ENCODE assay signal across 11 cellular contexts in the genomic region with DNA sequence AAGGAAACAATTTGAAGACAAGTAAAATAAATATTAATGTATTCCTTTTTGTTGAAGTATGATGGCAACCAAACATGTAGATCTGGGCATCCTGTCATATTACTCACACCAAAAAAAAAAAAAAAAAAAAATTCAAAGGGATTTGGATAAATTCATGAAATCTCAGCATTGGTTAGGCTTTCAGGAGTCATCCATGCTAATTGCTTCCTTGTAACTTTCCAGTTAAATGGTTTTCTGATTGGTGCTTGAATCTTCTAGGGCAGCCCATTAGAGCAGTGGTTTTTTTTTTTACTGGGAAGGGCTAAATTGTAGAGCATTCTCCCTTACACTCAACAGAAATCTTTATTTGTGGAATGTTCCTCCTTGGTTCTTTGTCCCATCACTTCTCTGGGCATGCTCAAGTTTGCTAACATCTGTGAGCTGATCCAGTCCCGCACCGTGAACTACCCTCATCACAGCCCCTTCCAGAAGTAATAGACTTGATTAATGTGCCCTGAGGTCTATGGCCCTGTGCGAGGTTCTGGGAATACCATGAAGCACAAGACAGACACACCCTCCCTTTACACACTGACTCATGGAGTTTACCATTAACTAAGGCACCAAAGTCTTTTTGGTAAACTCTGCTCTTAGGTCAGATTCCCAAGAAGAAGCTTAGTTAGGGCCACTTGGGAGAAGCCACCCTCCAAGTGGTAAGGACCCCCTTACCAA. TPM values are rescaled to one million over a fixed set of nuclear protein-coding genes. Genes with fewer than 3 reads are reported as not detected.
DNase-seq lines count a peak whose midpoint lies in the region; ATAC-seq, FAIRE-seq and TF ChIP-seq lines count a peak whose summit lies in the region.
"Had no signal": no experiment of that assay in that cellular context is flagged by ENCODE, and none has a peak within 500 bp of the region (broad histone marks: within the 10 kb centered on the region; RNA-seq: fewer than 3 reads in every experiment).

No MANE protein-coding gene starts in this region.

- H3K9me3 ChIP-seq in A549: no peaks in the 10 kb centered on the region

- H3K4me3 ChIP-seq in A549: peak overlapping the region; percentile 7; the same call in 1 of the 3 replicates
- H3K4me3 ChIP-seq in astrocyte of the spinal cord (ENCODE audit: low read depth, low read length): no peak overlapping the region
- H3K4me3 ChIP-seq: PC-9 had no signal

- CTCF ChIA-PET in A549 (lab: Yijun Ruan, JAX): interaction anchor here (0.6 to 3.1 kb wide), 7 partner anchors 12 to 135 kb away, joined by 3 to 8 read pairs (median 4); no protein-coding TSS in a partner anchor

- peaks cover 46% of the 10 kb centered on the region for H3K4me1 ChIP-seq in A549

- DNase-seq in A549 (ENCODE audit: low read depth in 1 of 2, low spot score in 1 of 2): peak; percentile 73 to 93
- DNase-seq in GM12891 (ENCODE audit: insufficient read length, low spot score): no peak
- peak; percentile 66 for DNase-seq in astrocyte of the spinal cord (ENCODE audit: low read depth, low spot score)
- DNase-seq in left kidney (ENCODE audit: low read depth, low spot score): peak; percentile 30
- DNase-seq in superior temporal gyrus (ENCODE audit: extremely low spot score): no peak
- no peak for DNase-seq in iPS-NIHi7 (ENCODE audit: extremely low spot score)
- DNase-seq in T1000 (lab: John Stamatoyannopoulos, UW): no peak
- DNase-seq: KG1, PC-9 had no signal

- TF ChIP-seq EP300 in A549 (IDR thresholded peaks at IDR 0.05): 0 out of 5 replicates have a peak, but pooled peaks of 1 of the 2 experiments have one; percentile 32

- peak overlapping the region; percentile 88 to 95 for H3K27ac ChIP-seq in A549
- H3K27ac ChIP-seq: C4-2B, PC-9 had no signal

- ATAC-seq in A549: peak; percentile 87 to 92
- ATAC-seq in GM21360 (IDR thresholded peaks at IDR 0.05; ENCODE audit: unreplicated experiment): no peak

- peak; percentile 73 for FAIRE-seq in A549 (lab: Jason Lieb, UNC)
- FAIRE-seq in GM12891 (lab: Jason Lieb, UNC): peak; percentile 48

- in situ Hi-C loops in astrocyte of the spinal cord (cut with HindIII; ENCODE audit: low sequenced_read_pairs): no loop called here

- POLR2A ChIA-PET in A549 (lab: Yijun Ruan, JAX): interaction anchor here (1.0 kb wide), 1 partner anchor 75 kb away, joined by 3 read pairs; no protein-coding TSS in a partner anchor

- no peak for TF ChIP-seq RAD21 in A549 (conservative IDR thresholded peaks at IDR 0.05 in 1 of 2, IDR thresholded peaks at IDR 0.05 in 1 of 2)

- peak overlapping the region; percentile 77 for H3K4me2 ChIP-seq in A549
- H3K4me2 ChIP-seq: PC-9 had no signal

- no peak for TF ChIP-seq POLR2A in A549 (IDR thresholded peaks at IDR 0.05; ENCODE audit: low read length)
- no peak for TF ChIP-seq POLR2A in GM12891 (IDR thresholded peaks at IDR 0.05; ENCODE audit: low read depth, low read length)

- 2% methylated on average over 3 of the region's 3 CpGs for WGBS in A549 (ENCODE audit: missing lambda C conversion rate)

- TF ChIP-seq CTCF in A549 (IDR thresholded peaks at IDR 0.05) (no peak), astrocyte of the spinal cord (IDR thresholded peaks at IDR 0.05; ENCODE audit: low read depth, low read length) (no peak)

TF ChIP-seq in A549, 52 proteins besides CTCF, POLR2A, EP300 and RAD21 (continues in another document):
- TF ChIP-seq FOSL2 (IDR thresholded peaks at IDR 0.05) (no peak), FOSL2 (CRISPR knock-in tag; IDR thresholded peaks at IDR 0.05) (peak; percentile 70), SMC3 (IDR thresholded peaks at IDR 0.05) (no peak), HDAC2 (IDR thresholded peaks at IDR 0.05) (no peak), FOSB (CRISPR knock-in tag; IDR thresholded peaks at IDR 0.05) (0 out of 2 replicates have a peak, but pooled peaks have one; percentile 35), PHF8 (IDR thresholded peaks at IDR 0.05; ENCODE audit: borderline replicate concordance, low read depth) (no peak), HOXB5 (CRISPR knock-in tag; IDR thresholded peaks at IDR 0.05) (peak; percentile 48), ZSCAN20 (CRISPR knock-in tag; IDR thresholded peaks at IDR 0.05) (0 out of 2 replicates have a peak, but pooled peaks have one; percentile 25), KDM5A (IDR thresholded peaks at IDR 0.05) (no peak)
- TF ChIP-seq, protein P1, sequence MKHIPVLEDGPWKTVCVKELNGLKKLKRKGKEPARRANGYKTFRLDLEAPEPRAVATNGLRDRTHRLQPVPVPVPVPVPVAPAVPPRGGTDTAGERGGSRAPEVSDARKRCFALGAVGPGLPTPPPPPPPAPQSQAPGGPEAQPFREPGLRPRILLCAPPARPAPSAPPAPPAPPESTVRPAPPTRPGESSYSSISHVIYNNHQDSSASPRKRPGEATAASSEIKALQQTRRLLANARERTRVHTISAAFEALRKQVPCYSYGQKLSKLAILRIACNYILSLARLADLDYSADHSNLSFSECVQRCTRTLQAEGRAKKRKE (CRISPR knock-in tag; IDR thresholded peaks at IDR 0.05; ENCODE audit: low read depth): 0 out of 2 replicates have a peak, but pooled peaks have one; percentile 30
- TF ChIP-seq, protein P2, sequence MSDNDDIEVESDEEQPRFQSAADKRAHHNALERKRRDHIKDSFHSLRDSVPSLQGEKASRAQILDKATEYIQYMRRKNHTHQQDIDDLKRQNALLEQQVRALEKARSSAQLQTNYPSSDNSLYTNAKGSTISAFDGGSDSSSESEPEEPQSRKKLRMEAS (IDR thresholded peaks at IDR 0.05): peak; percentile 60

TF ChIP-seq in GM12891, 5 proteins besides CTCF, POLR2A, EP300 and RAD21:
- TF ChIP-seq POU2F2 (IDR thresholded peaks at IDR 0.05; ENCODE audit: low read depth, low read length): no peak
- no peak for TF ChIP-seq PAX5 (IDR thresholded peaks at IDR 0.05; ENCODE audit: insufficient read depth, low read length, severe bottlenecking)
- TF ChIP-seq TAF1 (IDR thresholded peaks at IDR 0.05; ENCODE audit: low read depth, low read length): no peak
- no peak for TF ChIP-seq SPI1 (IDR thresholded peaks at IDR 0.05; ENCODE audit: low read depth, low read length)
- TF ChIP-seq POLR2AphosphoS5 (IDR thresholded peaks at IDR 0.05; ENCODE audit: low read depth, low read length): no peak

RNA-seq across cellular contexts. Expression of a gene that starts 56.0 kb away (rescaled TPM):
- polyA plus RNA-seq in A549 (2011; rRNA removed) (19.6 and 21.5 TPM in 2 replicates), A549 (2017; fragmentation: RNase III; extraction: RNeasy Plus Mini Kit Qiagen cat#74134 plus additional on column Dnase treatment) (17.1 to 22.9 TPM (median 20.8 TPM) in 3 replicates)
- 26.3 and 27.7 TPM in 2 replicates for polyA plus RNA-seq in A549 (2012; cell fraction: cytosol; rRNA removed)
- polyA plus RNA-seq in A549 (2012; cell fraction: nucleus; rRNA removed): 51.2 and 52.4 TPM in 2 replicates
- 29.2 and 29.6 TPM in 2 replicates for polyA minus RNA-seq in A549 (2011; rRNA and poly(A)+ RNA removed)
- polyA plus RNA-seq in GM12891 (2012; ENCODE audit: low read depth, missing spikeins): 37.2 TPM

Comparison
In these comparisons a context has a peak if more than half of its experiments do, and no peak if none do; other contexts are left out.
1. DNase-seq: peak in A549 (2 of 2), astrocyte of the spinal cord (single experiment) and left kidney (single experiment); none in GM12891 (single experiment), superior temporal gyrus (single experiment), iPS-NIHi7 (single experiment) and T1000 (single experiment).